ENCODE assay signal across 17 cellular contexts in genomic region chr1:156865258-156865657, GRCh38. TPM values are rescaled to one million over a fixed set of nuclear protein-coding genes. Genes with fewer than 3 reads are reported as not detected.
DNase-seq lines count a peak whose midpoint lies in the region; ATAC-seq and TF ChIP-seq lines count a peak whose summit lies in the region.
"Had no signal": no experiment of that assay in that cellular context is flagged by ENCODE, and none has a peak within 500 bp of the region (broad histone marks: within the 10 kb centered on the region; RNA-seq: fewer than 3 reads in every experiment).

No MANE protein-coding gene starts in this region.

- no peak for TF ChIP-seq CTCF in nephron progenitor cell (IDR thresholded peaks at IDR 0.05)

- DNase-seq in DMS53 (lab: John Stamatoyannopoulos, UW) (peak; percentile 18), DMS53 treated with DMSO at 0.1 percent for 48 hours (lab: John Stamatoyannopoulos, UW; ENCODE audit: unreplicated experiment) (no peak), nephron progenitor cell (no peak), left colon (no peak), posterior cingulate gyrus (no peak)
- DNase-seq in activated naive CD4-positive, alpha-beta T cell treated with anti-CD3 and anti-CD28 coated beads, Interleukin-2, amount 50 U/mL, for 16 hours: no peak
- DNase-seq in activated CD8-positive, alpha-beta T cell treated with anti-CD3 and anti-CD28 coated beads, Interleukin-2, amount 10 ng/mL, durations not matched to agents 7 days and 5 days: no peak
- DNase-seq: DMS 273 treated with DMSO at 0.1 percent for 48 hours, HFFc6, NCI-H1092, NCI-H1694, NCI-H2171, NCI-H524, PC-3 had no signal

- intact Hi-C loops in left colon (cut with DNase I, micrococcal nuclease) (loop anchor here in 1 of 2 donors (10.0 kb wide), 1 partner anchor 70 kb away; no protein-coding TSS in a partner anchor), posterior cingulate gyrus (cut with DNase I) (no loop called here)

- peaks cover 40% of the 10 kb centered on the region for H3K27me3 Mint-ChIP-seq in activated naive CD4-positive, alpha-beta T cell treated with anti-CD3 and anti-CD28 coated beads, Interleukin-2, amount 50 U/mL, for 24 hours
- H3K27me3 Mint-ChIP-seq in activated CD8-positive, alpha-beta T cell treated with anti-CD3 and anti-CD28 coated beads, Interleukin-2, amount 10 ng/mL, durations not matched to agents 7 days and 5 days (ENCODE audit: low read depth): peaks cover 8% of the 10 kb centered on the region
- H3K27me3 Mint-ChIP-seq in nephron progenitor cell (ENCODE audit: low read depth, poor library complexity): peaks cover 50% of the 10 kb centered on the region

- peaks cover 18% of the 10 kb centered on the region for H3K4me1 Mint-ChIP-seq in activated naive CD4-positive, alpha-beta T cell treated with anti-CD3 and anti-CD28 coated beads, Interleukin-2, amount 50 U/mL, for 24 hours
- peaks cover 80% of the 10 kb centered on the region for H3K4me1 Mint-ChIP-seq in activated CD8-positive, alpha-beta T cell treated with anti-CD3 and anti-CD28 coated beads, Interleukin-2, amount 10 ng/mL, durations not matched to agents 7 days and 5 days (ENCODE audit: low read depth)
- peaks cover 69% of the 10 kb centered on the region for H3K4me1 Mint-ChIP-seq in nephron progenitor cell

- CTCF ChIA-PET in activated CD8-positive, alpha-beta T cell treated with anti-CD3 and anti-CD28 coated beads, Interleukin-2, amount 10 ng/mL, durations not matched to agents 7 days and 5 days (lab: Charles Lee): interaction anchor here (1.5 to 8.8 kb wide), 3 partner anchors 25 to 176 kb away, joined by 4 to 138 read pairs (median 8); partner anchors contain the start of gene PEAR1

- no peaks in the 10 kb centered on the region for H3K9me3 Mint-ChIP-seq in activated naive CD4-positive, alpha-beta T cell treated with anti-CD3 and anti-CD28 coated beads, Interleukin-2, amount 50 U/mL, for 24 hours
- no peaks in the 10 kb centered on the region for H3K9me3 Mint-ChIP-seq in activated CD8-positive, alpha-beta T cell treated with anti-CD3 and anti-CD28 coated beads, Interleukin-2, amount 10 ng/mL, durations not matched to agents 7 days and 5 days (ENCODE audit: insufficient read depth)
- H3K9me3 Mint-ChIP-seq in nephron progenitor cell: no peaks in the 10 kb centered on the region
- H3K9me3 Mint-ChIP-seq: HFFc6 had no signal

- no peak for ATAC-seq in activated CD8-positive, alpha-beta T cell treated with anti-CD3 and anti-CD28 coated beads, Interleukin-2, amount 10 ng/mL, durations not matched to agents 7 days and 5 days
- no peak for ATAC-seq in left colon

- POLR2A ChIA-PET in activated CD8-positive, alpha-beta T cell treated with anti-CD3 and anti-CD28 coated beads, Interleukin-2, amount 10 ng/mL, durations not matched to agents 7 days and 5 days (lab: Charles Lee): no interaction called here

- no peak overlapping the region for H3K27ac Mint-ChIP-seq in activated naive CD4-positive, alpha-beta T cell treated with anti-CD3 and anti-CD28 coated beads, Interleukin-2, amount 50 U/mL, for 24 hours
- H3K27ac Mint-ChIP-seq in activated CD8-positive, alpha-beta T cell treated with anti-CD3 and anti-CD28 coated beads, Interleukin-2, amount 10 ng/mL, durations not matched to agents 7 days and 5 days: peak overlapping the region; percentile 82
- no peak overlapping the region for H3K27ac Mint-ChIP-seq in nephron progenitor cell
- H3K27ac Mint-ChIP-seq: HFFc6 had no signal

- H3K36me3 Mint-ChIP-seq in activated naive CD4-positive, alpha-beta T cell treated with anti-CD3 and anti-CD28 coated beads, Interleukin-2, amount 50 U/mL, for 24 hours: no peaks in the 10 kb centered on the region
- H3K36me3 Mint-ChIP-seq in activated CD8-positive, alpha-beta T cell treated with anti-CD3 and anti-CD28 coated beads, Interleukin-2, amount 10 ng/mL, durations not matched to agents 7 days and 5 days (ENCODE audit: low read depth): no peaks in the 10 kb centered on the region
- no peaks in the 10 kb centered on the region for H3K36me3 Mint-ChIP-seq in nephron progenitor cell (ENCODE audit: low read depth)

- H3K4me3 Mint-ChIP-seq in activated naive CD4-positive, alpha-beta T cell treated with anti-CD3 and anti-CD28 coated beads, Interleukin-2, amount 50 U/mL, for 24 hours: peak overlapping the region; percentile 33
- H3K4me3 Mint-ChIP-seq in activated CD8-positive, alpha-beta T cell treated with anti-CD3 and anti-CD28 coated beads, Interleukin-2, amount 10 ng/mL, durations not matched to agents 7 days and 5 days: no peak overlapping the region
- H3K4me3 Mint-ChIP-seq in nephron progenitor cell: peak overlapping the region; percentile 7
- H3K4me3 Mint-ChIP-seq: HFFc6 had no signal

RNA-seq across cellular contexts. Expression of gene NTRK1, which starts 4.6 kb away (rescaled TPM):
- total RNA-seq in activated CD8-positive, alpha-beta T cell treated with anti-CD3 and anti-CD28 coated beads, Interleukin-2, amount 10 ng/mL, durations not matched to agents 7 days and 5 days: 1 to 10 TPM; 9.9 TPM
- total RNA-seq in left colon: under 1 TPM in 1 of 2 donors, not detected in 1; 0.95 TPM
- total RNA-seq: M059J had no signal

RNA-seq across cellular contexts. Expression of gene INSRR, which starts 6.3 kb away (rescaled TPM):
- total RNA-seq in activated CD8-positive, alpha-beta T cell treated with anti-CD3 and anti-CD28 coated beads, Interleukin-2, amount 10 ng/mL, durations not matched to agents 7 days and 5 days: under 1 TPM; 0.21 TPM
- total RNA-seq in left colon: not detected
- total RNA-seq: H4, HFFc6, M059J, PC-3 had no signal

RNA-seq across cellular contexts. Expression of gene PEAR1, which starts 28.3 kb away (rescaled TPM):
- under 1 TPM; 0.21 to 0.40 TPM for total RNA-seq in activated CD8-positive, alpha-beta T cell treated with anti-CD3 and anti-CD28 coated beads, Interleukin-2, amount 10 ng/mL, durations not matched to agents 7 days and 5 days
- 1 to 10 TPM; 2.0 to 2.9 TPM for total RNA-seq in left colon
- total RNA-seq: H4 had no signal

RNA-seq across cellular contexts. Expression of gene SH2D2A, which starts 48.6 kb away (rescaled TPM):
- total RNA-seq in activated CD8-positive, alpha-beta T cell treated with anti-CD3 and anti-CD28 coated beads, Interleukin-2, amount 10 ng/mL, durations not matched to agents 7 days and 5 days: 10 to 100 TPM; 84.0 to 86.7 TPM
- 1 to 10 TPM; 1.4 to 2.4 TPM for total RNA-seq in left colon

RNA-seq across cellular contexts. Expression of gene LRRC71, which starts 55.2 kb away (rescaled TPM):
- total RNA-seq in activated CD8-positive, alpha-beta T cell treated with anti-CD3 and anti-CD28 coated beads, Interleukin-2, amount 10 ng/mL, durations not matched to agents 7 days and 5 days: not detected
- not detected for total RNA-seq in left colon
- total RNA-seq: H4, M059J had no signal

Comparison
In these comparisons a context has a peak if more than half of its experiments do, and no peak if none do; other contexts are left out.
1. RNA of gene NTRK1, which starts 4.6 kb away (total RNA-seq): 9.9 TPM in activated CD8-positive, alpha-beta T cell treated with anti-CD3 and anti-CD28 coated beads, Interleukin-2, amount 10 ng/mL, durations not matched to agents 7 days and 5 days; 0.95 TPM in left colon; every median in the first group is over 4 times any median in the second.